Comparison of ENCODE assay signal across 8 cellular contexts in genomic region chr7:131555565-131556054, GRCh38. TPM values are rescaled to one million over a fixed set of nuclear protein-coding genes. Genes with fewer than 3 reads are reported as not detected.
DNase-seq lines count a peak whose midpoint lies in the region; ATAC-seq and TF ChIP-seq lines count a peak whose summit lies in the region.

No MANE protein-coding gene starts in this region.

- ATAC-seq in heart left ventricle, result no peak
- no peak for ATAC-seq in left lobe of liver

- H3K36me3 ChIP-seq in heart left ventricle, result no peaks in the 10 kb centered on the region

- TF ChIP-seq POLR2A in heart left ventricle (IDR thresholded peaks at IDR 0.05), result no peak

- peaks cover 0 to 49% (median 34%) of the 10 kb centered on the region in 12 donors for H3K4me1 ChIP-seq in heart left ventricle

- no peak for TF ChIP-seq CTCF in heart left ventricle (IDR thresholded peaks at IDR 0.05)

- peak; percentile 54 for DNase-seq in NCI-H748 (lab: John Stamatoyannopoulos, UW; ENCODE audit: unreplicated experiment)
- DNase-seq in NCI-H748 treated with DMSO at 0.1 percent for 48 hours (lab: John Stamatoyannopoulos, UW), result no peak
- DNase-seq in activated CD4-positive, alpha-beta T cell treated with anti-CD3 and anti-CD28 coated beads for 48 hours, result peak; percentile 17
- DNase-seq in heart left ventricle, result no peak
- no peak for DNase-seq in NCI-H1930 (lab: John Stamatoyannopoulos, UW)
- no peak for DNase-seq in left lobe of liver (ENCODE audit: low spot score)
- DNase-seq in G401 (ENCODE audit: low spot score), result no peak

- no peaks in the 10 kb centered on the region for H3K9me3 ChIP-seq in heart left ventricle

- WGBS in heart left ventricle, 4 donors, result 9 to 19% (median 16%) methylated on average over 20 to 29 of the region's 29 CpGs

- peak overlapping the region; percentile 74 to 96 (median 92) for H3K27ac ChIP-seq in heart left ventricle
- H3K27ac ChIP-seq in skin epidermis, result peak overlapping the region in 9 of 21 experiments; percentile 27 to 73 (median 60)

- peak overlapping the region; percentile 46 to 94 (median 88) for H3K4me3 ChIP-seq in heart left ventricle
- peak overlapping the region; percentile 36 to 52 (median 46) for H3K4me3 ChIP-seq in skin epidermis

- H3K27me3 ChIP-seq in heart left ventricle, result peaks cover 0 to 25% (median 0%) of the 10 kb centered on the region in 9 donors

- intact Hi-C loops in heart left ventricle (cut with DNase I), result loop anchor here in 7 of 10 donors (1.0 to 10.0 kb wide), 9 partner anchors 25 to 99 kb away; no protein-coding TSS in a partner anchor

- in situ Hi-C loops in G401 (cut with HindIII; ENCODE audit: low sequenced_read_pairs), result no loop called here

RNA-seq across cellular contexts. Expression of gene PODXL, which starts 0.8 kb away (rescaled TPM):
- total RNA-seq in heart left ventricle (100 to 1,000 TPM in 1 of 9 donors, 10 to 100 TPM in 8; 57.7 to 230 (median 75.1) TPM), left lobe of liver (2.7 TPM)
- 10 to 100 TPM; 30.9 to 64.6 TPM for polyA plus RNA-seq in heart left ventricle
- 0.62 and 0.92 TPM in 2 replicates for total RNA-seq in G401 (2014; rRNA removed; shearing (Covaris generic))

Comparison
In these comparisons a context has a peak if more than half of its experiments do, and no peak if none do; other contexts are left out.
1. DNase-seq: peak in NCI-H748 (single experiment) and activated CD4-positive, alpha-beta T cell treated with anti-CD3 and anti-CD28 coated beads for 48 hours (single experiment); none in NCI-H748 treated with DMSO at 0.1 percent for 48 hours (single experiment), heart left ventricle (0 of 5), NCI-H1930 (0 of 2), left lobe of liver (single experiment) and G401 (single experiment).
2. RNA of gene PODXL, which starts 0.8 kb away (total RNA-seq): 57.7 to 230 TPM in heart left ventricle; 2.7 TPM in left lobe of liver (single experiment) and 0.62 to 0.92 TPM in G401; every median in the first group is over 10 times any median in the second.